29 cellular contexts compared by ENCODE assay signal in the genomic region with DNA sequence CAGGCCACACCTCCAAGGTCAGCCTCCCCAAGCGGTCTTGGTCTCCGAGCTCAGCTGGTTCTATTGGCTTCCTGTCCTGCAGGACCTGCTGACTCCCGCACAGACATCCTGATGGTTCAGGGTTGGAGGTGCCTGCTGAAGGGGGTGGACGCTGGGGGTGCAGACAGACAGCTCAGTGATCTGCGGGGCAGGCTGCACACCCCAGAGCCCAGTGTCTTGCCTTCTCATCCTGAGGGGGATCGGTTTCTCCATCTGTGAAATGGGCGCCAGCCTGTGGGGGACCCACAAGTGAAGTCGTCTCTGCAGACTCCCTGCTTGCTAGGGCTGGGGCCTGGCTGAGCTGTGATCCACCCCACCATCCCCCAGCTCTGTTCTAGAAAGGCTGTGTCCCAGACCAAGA. TPM values are rescaled to one million over a fixed set of nuclear protein-coding genes. Genes with fewer than 3 reads are reported as not detected.
"Had no signal": no experiment of that assay in that cellular context is flagged by ENCODE, and none has a peak within 500 bp of the region (broad histone marks: within the 10 kb centered on the region; RNA-seq: fewer than 3 reads in every experiment).

No MANE protein-coding gene starts in this region.

- H3K4me1 Mint-ChIP-seq: immature natural killer cell; naive thymus-derived CD4-positive, alpha-beta T cell; stimulated activated memory B cell treated with anti-CD40 and anti-IgM and Interleukin-4, amounts not matched to agents 10 μg/mL and 1 μg/mL and 100 μg/mL, for 72 hours; stimulated activated naive CD8-positive, alpha-beta T cell treated with anti-CD3 and anti-CD28 coated beads, Interleukin-15, amount 100 ng/mL, for 72 hours had no signal

- H3K9me3 ChIP-seq: left ventricle myocardium inferior, mucosa of descending colon, pancreas, prostate gland, sigmoid colon, spleen, thoracic aorta, tibial artery, uterus had no signal

- H3K9me3 Mint-ChIP-seq: immature natural killer cell; naive thymus-derived CD4-positive, alpha-beta T cell; natural killer cell treated with Interleukin-12 subunit alpha and Interleukin-12 subunit beta and Interleukin-15 and Interleukin-18, amount 100 ng/mL, for 72 hours; stimulated activated memory B cell treated with anti-CD40 and anti-IgM and Interleukin-4, amounts not matched to agents 10 μg/mL and 1 μg/mL and 100 μg/mL, for 72 hours; stimulated activated naive CD8-positive, alpha-beta T cell treated with anti-CD3 and anti-CD28 coated beads, Interleukin-15, amount 100 ng/mL, for 72 hours; type B pancreatic cell had no signal

- H3K36me3 ChIP-seq: left ventricle myocardium inferior, pancreas, prostate gland, sigmoid colon, spleen, thoracic aorta, tibial artery, uterus had no signal

- H3K27me3 ChIP-seq: pancreas, sigmoid colon, spleen, tibial artery, uterus had no signal

- ATAC-seq: mucosa of descending colon; naive thymus-derived CD4-positive, alpha-beta T cell; natural killer cell treated with Interleukin-12 subunit alpha and Interleukin-12 subunit beta and Interleukin-15 and Interleukin-18, amount 100 ng/mL, for 72 hours; pancreas; right cardiac atrium; stimulated activated memory B cell treated with anti-CD40 and anti-IgM and Interleukin-4, amounts not matched to agents 10 μg/mL and 1 μg/mL and 100 μg/mL, for 72 hours; stimulated activated naive CD8-positive, alpha-beta T cell treated with anti-CD3 and anti-CD28 coated beads, Interleukin-15, amount 100 ng/mL, for 72 hours had no signal

- H3K4me1 ChIP-seq: pancreas, prostate gland, spleen, tibial artery, uterus had no signal

- H3K27ac ChIP-seq: left ventricle myocardium inferior, pancreas, prostate gland, spleen, thoracic aorta, tibial artery, uterus had no signal

- DNase-seq: hypothalamus; immature natural killer cell; kidney; left ventricle myocardium inferior; mesendoderm; midbrain; mucosa of descending colon; naive thymus-derived CD4-positive, alpha-beta T cell; posterior cingulate gyrus; retina; right cardiac atrium; sigmoid colon; small intestine; spleen; stimulated activated CD4-positive, alpha-beta T cell treated with anti-CD3 and anti-CD28 coated beads, Interleukin-4, amount 100 ng/mL, for 4 hours; stimulated activated CD8-positive, alpha-beta memory T cell treated with anti-CD3 and anti-CD28 coated beads, Interleukin-4, amount 100 ng/mL, for 48 hours; stimulated activated naive CD4-positive, alpha-beta T cell treated with Interleukin-2 at 50 U/mL for 16 hours; stimulated activated naive CD8-positive, alpha-beta T cell treated with anti-CD3 and anti-CD28 coated beads, Interleukin-15, amount 100 ng/mL, for 72 hours; tibial artery; uterus had no signal

- H3K4me3 ChIP-seq: left ventricle myocardium inferior, lung, mucosa of descending colon, pancreas, prostate gland, sigmoid colon, spleen, thoracic aorta, tibial artery, uterus had no signal

- H3K27me3 Mint-ChIP-seq: naive thymus-derived CD4-positive, alpha-beta T cell; natural killer cell treated with Interleukin-12 subunit alpha and Interleukin-12 subunit beta and Interleukin-15 and Interleukin-18, amount 100 ng/mL, for 72 hours; stimulated activated memory B cell treated with anti-CD40 and anti-IgM and Interleukin-4, amounts not matched to agents 10 μg/mL and 1 μg/mL and 100 μg/mL, for 72 hours; stimulated activated naive CD8-positive, alpha-beta T cell treated with anti-CD3 and anti-CD28 coated beads, Interleukin-15, amount 100 ng/mL, for 72 hours had no signal

- FAIRE-seq: islet of Langerhans, kidney, pancreas, small intestine had no signal

- H3K27ac Mint-ChIP-seq: immature natural killer cell; naive thymus-derived CD4-positive, alpha-beta T cell; natural killer cell treated with Interleukin-12 subunit alpha and Interleukin-12 subunit beta and Interleukin-15 and Interleukin-18, amount 100 ng/mL, for 72 hours; stimulated activated memory B cell treated with anti-CD40 and anti-IgM and Interleukin-4, amounts not matched to agents 10 μg/mL and 1 μg/mL and 100 μg/mL, for 72 hours; stimulated activated naive CD8-positive, alpha-beta T cell treated with anti-CD3 and anti-CD28 coated beads, Interleukin-15, amount 100 ng/mL, for 72 hours; type B pancreatic cell had no signal

- H3K36me3 Mint-ChIP-seq: immature natural killer cell; naive thymus-derived CD4-positive, alpha-beta T cell; natural killer cell treated with Interleukin-12 subunit alpha and Interleukin-12 subunit beta and Interleukin-15 and Interleukin-18, amount 100 ng/mL, for 72 hours; stimulated activated memory B cell treated with anti-CD40 and anti-IgM and Interleukin-4, amounts not matched to agents 10 μg/mL and 1 μg/mL and 100 μg/mL, for 72 hours; type B pancreatic cell had no signal

- H3K4me3 Mint-ChIP-seq: immature natural killer cell; naive thymus-derived CD4-positive, alpha-beta T cell; natural killer cell treated with Interleukin-12 subunit alpha and Interleukin-12 subunit beta and Interleukin-15 and Interleukin-18, amount 100 ng/mL, for 72 hours; stimulated activated memory B cell treated with anti-CD40 and anti-IgM and Interleukin-4, amounts not matched to agents 10 μg/mL and 1 μg/mL and 100 μg/mL, for 72 hours; stimulated activated naive CD8-positive, alpha-beta T cell treated with anti-CD3 and anti-CD28 coated beads, Interleukin-15, amount 100 ng/mL, for 72 hours; type B pancreatic cell had no signal

RNA-seq across cellular contexts. Expression of gene FLRT1, which starts 13.8 kb away (rescaled TPM):
- total RNA-seq: myocyte; naive thymus-derived CD4-positive, alpha-beta T cell; natural killer cell treated with Interleukin-12 subunit alpha and Interleukin-12 subunit beta and Interleukin-15 and Interleukin-18, amount 100 ng/mL, for 72 hours had no signal
- polyA plus RNA-seq: immature natural killer cell had no signal
